18 cellular contexts compared by ENCODE assay signal in the genomic region with DNA sequence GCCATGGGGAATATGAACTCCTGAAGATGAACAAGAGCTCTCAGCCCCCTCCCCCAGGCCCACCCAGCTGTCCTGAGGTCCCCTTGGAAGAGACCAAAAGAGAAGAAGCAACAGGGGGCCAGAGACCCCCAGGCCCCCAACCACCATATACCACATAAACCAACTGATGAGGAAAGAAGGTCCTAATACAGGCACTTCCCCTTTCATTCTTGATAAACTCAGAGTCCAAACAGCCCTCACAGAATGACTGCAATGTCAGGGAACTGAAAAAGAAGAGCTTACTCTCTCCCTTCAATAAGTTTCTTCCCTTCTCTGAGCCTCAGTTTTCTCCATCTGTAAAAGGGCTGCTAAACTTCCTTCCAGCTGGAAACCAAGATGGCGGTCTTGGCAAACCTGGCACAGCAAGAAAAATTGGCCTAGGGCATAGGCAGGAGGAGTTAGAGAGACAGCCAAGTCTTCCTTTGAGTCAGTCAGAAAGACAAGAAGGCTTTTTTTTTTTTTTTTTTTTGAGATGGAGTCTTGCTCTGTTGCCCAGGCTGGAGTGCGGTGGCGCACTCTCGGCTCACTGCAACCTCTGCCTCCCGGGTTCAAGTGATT.
DNase-seq lines count a peak whose midpoint lies in the region; ATAC-seq and TF ChIP-seq lines count a peak whose summit lies in the region.
"Had no signal": no experiment of that assay in that cellular context is flagged by ENCODE, and none has a peak within 500 bp of the region (broad histone marks: within the 10 kb centered on the region; RNA-seq: fewer than 3 reads in every experiment).

No MANE protein-coding gene starts in this region.

- H2BK15ac ChIP-seq in H9 (ENCODE audit: low read depth, low read length): no peak overlapping the region

- no CpG with 5 or more reads among the region's 5 CpGs for WGBS in H9 (ENCODE audit: extremely low coverage, insufficient read length, low lambda C conversion rate)

- no peak overlapping the region for H2AK5ac ChIP-seq in H9 (ENCODE audit: insufficient read length, low read length)

- POLR2A ChIA-PET in AG04450 (lab: Yijun Ruan, JAX): interaction anchor here (0.7 to 1.6 kb wide), 5 partner anchors 8 to 228 kb away, joined by 3 to 7 read pairs (median 4); partner anchors contain the start of gene CAMK2N1
- POLR2A ChIA-PET in PC-3 (lab: Charles Lee; ENCODE audit: unreplicated experiment): interaction anchor here (0.5 kb wide), 1 partner anchor 15 kb away, joined by 3 read pairs; no protein-coding TSS in a partner anchor

- H3K14ac ChIP-seq in H9 (ENCODE audit: insufficient read depth, low read length): no peak overlapping the region

- no peak overlapping the region for H3K4me3 Mint-ChIP-seq in H9
- H3K4me3 Mint-ChIP-seq: activated CD8-positive, alpha-beta T cell treated with anti-CD3 and anti-CD28 coated beads, Interleukin-2, amount 10 ng/mL, durations not matched to agents 7 days and 5 days had no signal

- no peaks in the 10 kb centered on the region for H3F3A ChIP-seq in PC-3 (ENCODE audit: low read length, unreplicated experiment)

- DNase-seq in AG04450 (ENCODE audit: low read depth, low spot score) (no peak), Karpas-422 (peak; percentile 63), PC-3 (no peak), fibroblast of the aortic adventitia (ENCODE audit: low read depth) (peak; percentile 22), H9 (no peak), colonic mucosa (no peak), cardiac septum (ENCODE audit: low spot score) (no peak)
- DNase-seq: activated CD8-positive, alpha-beta T cell treated with anti-CD3 and anti-CD28 coated beads, Interleukin-2, amount 10 ng/mL, durations not matched to agents 7 days and 5 days; NCI-H1092; NCI-H1930; NCI-H2227 treated with DMSO at 0.1 percent for 48 hours; NCI-H774; T-helper 9 cell had no signal

- H3K4me3 ChIP-seq in AG04450 (ENCODE audit: low read depth, low read length): no peak overlapping the region
- H3K4me3 ChIP-seq in Karpas-422 (ENCODE audit: low read length): no peak overlapping the region
- no peak overlapping the region for H3K4me3 ChIP-seq in PC-3 (ENCODE audit: low read length)
- no peak overlapping the region for H3K4me3 ChIP-seq in fibroblast of the aortic adventitia (ENCODE audit: low read depth, low read length)
- H3K4me3 ChIP-seq in colonic mucosa: no peak overlapping the region
- H3K4me3 ChIP-seq: adrenal gland, Peyer's patch had no signal

- no peaks in the 10 kb centered on the region for H3K9me3 Mint-ChIP-seq in H9

- H2BK12ac ChIP-seq in H9 (ENCODE audit: insufficient read length, low read depth, low read length): no peak overlapping the region

- H3K79me2 ChIP-seq in Karpas-422 (ENCODE audit: low read length) (no peaks in the 10 kb centered on the region), PC-3 (ENCODE audit: low read length) (no peaks in the 10 kb centered on the region), H9 (ENCODE audit: insufficient read depth, low read length) (no peaks in the 10 kb centered on the region)

- H4K8ac ChIP-seq in H9 (replicated peaks; ENCODE audit: insufficient read length, low read depth, low read length): no peak overlapping the region

- H3K27me3 ChIP-seq in AG04450 (ENCODE audit: control insufficient read depth, insufficient read depth, low read length) (peaks cover 47% of the 10 kb centered on the region), Karpas-422 (ENCODE audit: low read length) (no peaks in the 10 kb centered on the region), PC-3 (ENCODE audit: low read length) (peaks cover 12% of the 10 kb centered on the region; the same call in 1 of the 2 replicates), H9 (ENCODE audit: insufficient read depth, low read length) (peaks cover 3% of the 10 kb centered on the region; the same call in 1 of the 2 replicates), colonic mucosa (peaks cover 5% of the 10 kb centered on the region)
- H3K27me3 ChIP-seq: adrenal gland had no signal

- no peak overlapping the region for H2BK5ac ChIP-seq in H9 (ENCODE audit: insufficient read length, low read length)

- CTCF ChIA-PET in AG04450 (lab: Charles Lee) (interaction anchor here (0.7 to 2.8 kb wide), 4 partner anchors 20 to 168 kb away, joined by 3 to 20 read pairs (median 6); no protein-coding TSS in a partner anchor), PC-3 (lab: Charles Lee) (interaction anchor here (1.4 kb wide), 1 partner anchor 19 kb away, joined by 3 read pairs; no protein-coding TSS in a partner anchor)

- H2BK120ac ChIP-seq in H9 (ENCODE audit: low read depth, low read length, poor library complexity, severe bottlenecking): no peak overlapping the region

- H2BK20ac ChIP-seq in H9 (ENCODE audit: low read depth, low read length, poor library complexity, severe bottlenecking): no peak overlapping the region

- H4K20me1 ChIP-seq in Karpas-422 (ENCODE audit: insufficient read depth, low read depth, low read length) (no peaks in the 10 kb centered on the region), PC-3 (ENCODE audit: low read length) (no peaks in the 10 kb centered on the region), H9 (ENCODE audit: control insufficient read depth, insufficient read depth, insufficient read length) (no peaks in the 10 kb centered on the region)

- H3K4me1 ChIP-seq in Karpas-422 (ENCODE audit: low read length) (peaks cover 57% of the 10 kb centered on the region), PC-3 (ENCODE audit: insufficient read depth, low read length) (peaks cover 18% of the 10 kb centered on the region), H9 (ENCODE audit: insufficient read depth, low read length) (no peaks in the 10 kb centered on the region), colonic mucosa (no peaks in the 10 kb centered on the region)
- H3K4me1 ChIP-seq: Peyer's patch had no signal

- H3K4me2 ChIP-seq in Karpas-422 (ENCODE audit: low read depth, low read length, poor library complexity, severe bottlenecking) (peak overlapping the region; percentile 5), PC-3 (ENCODE audit: low read length) (peak overlapping the region; percentile 56), H9 (ENCODE audit: insufficient read depth, insufficient read length, low read length) (no peak overlapping the region)

- H2AFZ ChIP-seq in Karpas-422 (ENCODE audit: low read length) (no peak overlapping the region), PC-3 (ENCODE audit: low read length) (peak overlapping the region; percentile 51; the same call in 1 of the 2 replicates), H9 (ENCODE audit: low read length) (no peak overlapping the region)

- no peak overlapping the region for H3K9ac ChIP-seq in Karpas-422 (ENCODE audit: low read length)
- no peak overlapping the region for H3K9ac ChIP-seq in PC-3 (ENCODE audit: low read length)
- H3K9ac ChIP-seq in H9 (ENCODE audit: extremely low read depth, insufficient read length, low read length): no peak overlapping the region
- H3K9ac ChIP-seq in colonic mucosa (ENCODE audit: low read depth in 2 of 2, low read length in 2 of 2): no peak overlapping the region

- no peak overlapping the region for H3K18ac ChIP-seq in H9 (ENCODE audit: insufficient read length, low read depth, low read length)

- no peak overlapping the region for H3T11ph ChIP-seq in H9 (ENCODE audit: low read length)

- intact Hi-C loops in PC-3 (cut with micrococcal nuclease): no loop called here
- intact Hi-C loops in colonic mucosa (cut with DNase I): loop anchor here (10.0 kb wide), 1 partner anchor 426 kb away; no protein-coding TSS in a partner anchor
- intact Hi-C loops in cardiac septum (cut with DNase I): no loop called here

- BruUV-seq in PC-3 (replicated peaks; lab: Mats Ljungman, UMichigan): no TSS peak

- ATAC-seq in PC-3: no peak
- no peak for ATAC-seq in esophagus mucosa
- ATAC-seq: activated CD8-positive, alpha-beta T cell treated with anti-CD3 and anti-CD28 coated beads, Interleukin-2, amount 10 ng/mL, durations not matched to agents 7 days and 5 days; left lobe of liver had no signal

- no peak overlapping the region for H4K91ac ChIP-seq in H9 (ENCODE audit: insufficient read length, low read depth, low read length)

- no peaks in the 10 kb centered on the region for H3K23me2 ChIP-seq in H9 (ENCODE audit: insufficient read length, low read depth, low read length, poor library complexity, severe bottlenecking)

- H3K4ac ChIP-seq in H9 (ENCODE audit: low read depth, low read length): no peak overlapping the region

- H3K27ac ChIP-seq in AG04450 (ENCODE audit: low read depth, low read length) (peak overlapping the region; percentile 73), Karpas-422 (ENCODE audit: low read length) (no peak overlapping the region), PC-3 (ENCODE audit: low read length) (no peak overlapping the region), H9 (ENCODE audit: insufficient read length, low read depth, low read length) (no peak overlapping the region), colonic mucosa (no peak overlapping the region)
- H3K27ac ChIP-seq: C4-2B, Peyer's patch had no signal

- no peak overlapping the region for H3K27ac Mint-ChIP-seq in H9
- H3K27ac Mint-ChIP-seq: activated CD8-positive, alpha-beta T cell treated with anti-CD3 and anti-CD28 coated beads, Interleukin-2, amount 10 ng/mL, durations not matched to agents 7 days and 5 days had no signal

- no peak overlapping the region for H4K5ac ChIP-seq in H9 (ENCODE audit: insufficient read length, low read depth, low read length)

- H3K9me2 ChIP-seq in Karpas-422 (replicated peaks; ENCODE audit: insufficient read depth, low read length) (no peaks in the 10 kb centered on the region), PC-3 (replicated peaks; ENCODE audit: low read length) (no peaks in the 10 kb centered on the region)

- H3K23ac ChIP-seq in H9 (ENCODE audit: insufficient read length, low read depth, low read length): no peak overlapping the region

- peaks cover 15 to 20% of the 10 kb centered on the region in 2 experiments for H3K4me1 Mint-ChIP-seq in H9

- TF ChIP-seq CTCF in AG04450 (IDR thresholded peaks at IDR 0.05; ENCODE audit: low read depth, low read length): no peak
- no peak for TF ChIP-seq CTCF in PC-3 (conservative IDR thresholded peaks at IDR 0.05; ENCODE audit: low read depth, low read length)
- TF ChIP-seq CTCF in fibroblast of the aortic adventitia (IDR thresholded peaks at IDR 0.05; ENCODE audit: insufficient read depth, low read length): no peak
- TF ChIP-seq CTCF in H9 (conservative IDR thresholded peaks at IDR 0.05): no peak
- TF ChIP-seq CTCF in colonic mucosa (IDR thresholded peaks at IDR 0.05): no peak

- H3K9me3 ChIP-seq in AG04450 (ENCODE audit: control insufficient read depth, insufficient read depth, low read length) (no peaks in the 10 kb centered on the region), Karpas-422 (ENCODE audit: low read length) (no peaks in the 10 kb centered on the region), PC-3 (ENCODE audit: low read length) (no peaks in the 10 kb centered on the region), H9 (ENCODE audit: control insufficient read depth, low read depth, low read length) (no peaks in the 10 kb centered on the region), colonic mucosa (no peaks in the 10 kb centered on the region)
- H3K9me3 ChIP-seq: adrenal gland, Peyer's patch had no signal

- no peaks in the 10 kb centered on the region for H3K36me3 ChIP-seq in Karpas-422 (ENCODE audit: insufficient read depth, low read length)
- no peaks in the 10 kb centered on the region for H3K36me3 ChIP-seq in PC-3 (ENCODE audit: low read depth, low read length)
- no peaks in the 10 kb centered on the region for H3K36me3 ChIP-seq in colonic mucosa
- H3K36me3 ChIP-seq: adrenal gland, Peyer's patch had no signal

- H3K79me1 ChIP-seq in H9 (ENCODE audit: insufficient read depth, low read depth, low read length, poor library complexity, severe bottlenecking): no peaks in the 10 kb centered on the region

- H3K36me3 Mint-ChIP-seq in H9 (ENCODE audit: insufficient read depth in 1 of 3, low read depth in 3 of 3): no peaks in the 10 kb centered on the region

- H3K56ac ChIP-seq in H9 (ENCODE audit: insufficient read length, low read depth, low read length): no peak overlapping the region

- peaks cover 94% of the 10 kb centered on the region for H3K27me3 Mint-ChIP-seq in H9 (ENCODE audit: low read depth)

Comparison
In these comparisons a context has a peak if more than half of its experiments do, and no peak if none do; other contexts are left out.
1. DNase-seq: peak in Karpas-422 (single experiment) and fibroblast of the aortic adventitia (single experiment); none in AG04450 (single experiment), PC-3 (single experiment), H9 (single experiment), colonic mucosa (single experiment) and cardiac septum (single experiment).